ENCODE assay signal across 17 cellular contexts in genomic region chr1:22591576-22591975, GRCh38. TPM values are rescaled to one million over a fixed set of nuclear protein-coding genes. Genes with fewer than 3 reads are reported as not detected.
A peak's percentile ranks its signal among the peaks of the same experiment; 100 is the strongest.
DNase-seq lines count a peak whose midpoint lies in the region; TF ChIP-seq lines count a peak whose summit lies in the region.
"Had no signal": no experiment of that assay in that cellular context is flagged by ENCODE, and none has a peak within 500 bp of the region (broad histone marks: within the 10 kb centered on the region; RNA-seq: fewer than 3 reads in every experiment).

No MANE protein-coding gene starts in this region.

- peaks cover 2% of the 10 kb centered on the region for H3K27me3 Mint-ChIP-seq in endodermal cell (ENCODE audit: insufficient read depth)

- H3K9ac ChIP-seq in endodermal cell (ENCODE audit: extremely low read depth, low read length, poor library complexity, severe bottlenecking) = no peak overlapping the region
- H3K9ac ChIP-seq: BLaER1 treated with 17β-estradiol and CSF1 and Interleukin-3, amounts not matched to agents 10 nM and 100 nM had no signal

- H3K4me1 ChIP-seq in endodermal cell (ENCODE audit: control insufficient read depth, insufficient read depth, low read length) = no peaks in the 10 kb centered on the region
- H3K4me1 ChIP-seq in osteoblast (ENCODE audit: insufficient read depth, low read length) = no peaks in the 10 kb centered on the region

- H2AFZ ChIP-seq in osteoblast (ENCODE audit: low read length) = no peak overlapping the region

- H4K20me1 ChIP-seq in osteoblast (ENCODE audit: insufficient read depth, low read length) = no peaks in the 10 kb centered on the region

- TF ChIP-seq CTCF in endodermal cell (conservative IDR thresholded peaks at IDR 0.05) (no peak), osteoblast (IDR thresholded peaks at IDR 0.05; ENCODE audit: extremely low read depth, low read depth, low read length) (no peak)

- H3K27ac Mint-ChIP-seq in endodermal cell = peak overlapping the region; percentile 59
- H3K27ac Mint-ChIP-seq: CD4-positive, CD25-positive, alpha-beta regulatory T cell; HFFc6 had no signal

- no peaks in the 10 kb centered on the region for H3K27me3 ChIP-seq in endodermal cell (ENCODE audit: control insufficient read depth, insufficient read depth, low read length, poor library complexity, severe bottlenecking)
- H3K27me3 ChIP-seq in osteoblast (ENCODE audit: insufficient read depth, low read length) = peaks cover 24% of the 10 kb centered on the region
- H3K27me3 ChIP-seq: BLaER1 treated with 17β-estradiol and CSF1 and Interleukin-3, amounts not matched to agents 10 nM and 100 nM had no signal

- H3K9me3 ChIP-seq in endodermal cell (ENCODE audit: control insufficient read depth, low read length) = no peaks in the 10 kb centered on the region
- H3K9me3 ChIP-seq in osteoblast (ENCODE audit: low read depth, low read length) = no peaks in the 10 kb centered on the region
- H3K9me3 ChIP-seq: BLaER1 treated with 17β-estradiol and CSF1 and Interleukin-3, amounts not matched to agents 10 nM and 100 nM had no signal

- no peaks in the 10 kb centered on the region for H3K4me1 Mint-ChIP-seq in endodermal cell
- H3K4me1 Mint-ChIP-seq: CD4-positive, CD25-positive, alpha-beta regulatory T cell had no signal

- WGBS in endodermal cell (ENCODE audit: insufficient coverage in 1 of 2, insufficient read length in 1 of 2), 2 experiments = 79 to 82% methylated on average over 7 to 8 of the region's 8 CpGs

- H3K4me3 ChIP-seq in endodermal cell (ENCODE audit: low read length) = no peak overlapping the region
- H3K4me3 ChIP-seq in osteoblast (ENCODE audit: insufficient read depth, low read length) = no peak overlapping the region
- H3K4me3 ChIP-seq: BLaER1 treated with 17β-estradiol and CSF1 and Interleukin-3, amounts not matched to agents 10 nM and 100 nM had no signal

- no peak overlapping the region for H3K4me3 Mint-ChIP-seq in endodermal cell
- H3K4me3 Mint-ChIP-seq: CD4-positive, CD25-positive, alpha-beta regulatory T cell; HFFc6 had no signal

- H3K36me3 Mint-ChIP-seq in endodermal cell (ENCODE audit: low read depth) = no peaks in the 10 kb centered on the region
- H3K36me3 Mint-ChIP-seq: CD4-positive, CD25-positive, alpha-beta regulatory T cell had no signal

- no peak overlapping the region for H3K4me2 ChIP-seq in osteoblast (ENCODE audit: insufficient read depth, low read length)
- H3K4me2 ChIP-seq: BLaER1 treated with 17β-estradiol and CSF1 and Interleukin-3, amounts not matched to agents 10 nM and 100 nM had no signal

- no peaks in the 10 kb centered on the region for H3K9me3 Mint-ChIP-seq in endodermal cell
- H3K9me3 Mint-ChIP-seq: CD4-positive, CD25-positive, alpha-beta regulatory T cell; HFFc6 had no signal

- H3K36me3 ChIP-seq in endodermal cell (ENCODE audit: control insufficient read depth, insufficient read depth, low read length) = no peaks in the 10 kb centered on the region
- H3K36me3 ChIP-seq in osteoblast (ENCODE audit: insufficient read depth, low read length) = no peaks in the 10 kb centered on the region
- H3K36me3 ChIP-seq: BLaER1 treated with 17β-estradiol and CSF1 and Interleukin-3, amounts not matched to agents 10 nM and 100 nM had no signal

- DNase-seq in ELR (ENCODE audit: low read depth) (peak; percentile 9), NCI-H226 (peak; percentile 9), endodermal cell (no peak), osteoblast (ENCODE audit: insufficient read length, low spot score, missing footprints) (peak; percentile 83), NCI-H2107 (lab: John Stamatoyannopoulos, UW) (no peak), DMS79 treated with DMSO at 0.1 percent for 48 hours (lab: John Stamatoyannopoulos, UW) (no peak)
- no peak for DNase-seq in activated CD4-positive, alpha-beta T cell treated with anti-CD3 and anti-CD28 coated beads, Interleukin-2, amount 50 U/mL, for 4 hours
- DNase-seq: ACHN; CD4-positive, CD25-positive, alpha-beta regulatory T cell; GDM1; GOT3; HCEC 1CT; HFFc6; IMR-90 had no signal

- no peak overlapping the region for H3K27ac ChIP-seq in endodermal cell (ENCODE audit: low read depth, low read length)
- no peak overlapping the region for H3K27ac ChIP-seq in osteoblast (ENCODE audit: low read depth, low read length)
- H3K27ac ChIP-seq: BLaER1 treated with 17β-estradiol and CSF1 and Interleukin-3, amounts not matched to agents 10 nM and 100 nM; HL-60 had no signal

- H3K79me2 ChIP-seq in osteoblast (ENCODE audit: insufficient read depth, low read length) = no peaks in the 10 kb centered on the region

RNA-seq across cellular contexts. Expression of gene EPHA8, which starts 28.3 kb away (rescaled TPM):
- total RNA-seq in endodermal cell (1 to 10 TPM; 1.5 TPM), osteoblast (not detected in 2 replicates)
- 0.39 TPM for polyA plus RNA-seq in endodermal cell (2013, experiment 1 of 2)
- 0.29 TPM for polyA plus RNA-seq in endodermal cell (2013, experiment 2 of 2)
- total RNA-seq: A172; CD4-positive, CD25-positive, alpha-beta regulatory T cell; HFFc6; IMR-90 had no signal
- polyA plus RNA-seq: CD4-positive, CD25-positive, alpha-beta regulatory T cell; IMR-90 had no signal

RNA-seq across cellular contexts. Expression of gene C1QA, which starts 44.9 kb away (rescaled TPM):
- total RNA-seq in endodermal cell (not detected), osteoblast (1.1 TPM in 1 of 2 replicates, not detected in the other)
- not detected for polyA plus RNA-seq in endodermal cell (2013, experiment 1 of 2)
- polyA plus RNA-seq in endodermal cell (2013, experiment 2 of 2) = not detected
- total RNA-seq: A172; CD4-positive, CD25-positive, alpha-beta regulatory T cell; HFFc6; IMR-90 had no signal
- polyA plus RNA-seq: CD4-positive, CD25-positive, alpha-beta regulatory T cell; IMR-90 had no signal

RNA-seq across cellular contexts. Expression of gene C1QC, which starts 51.9 kb away (rescaled TPM):
- total RNA-seq in endodermal cell = not detected
- not detected for polyA plus RNA-seq in endodermal cell (2013, experiment 1 of 2)
- polyA plus RNA-seq in endodermal cell (2013, experiment 2 of 2) = not detected
- total RNA-seq in osteoblast = 2.2 TPM in 1 of 2 replicates, not detected in the other
- total RNA-seq: A172; CD4-positive, CD25-positive, alpha-beta regulatory T cell; HFFc6; IMR-90 had no signal
- polyA plus RNA-seq: CD4-positive, CD25-positive, alpha-beta regulatory T cell; IMR-90 had no signal

Comparison
In these comparisons a context has a peak if more than half of its experiments do, and no peak if none do; other contexts are left out.
1. DNase-seq: peak in ELR (single experiment), NCI-H226 (single experiment) and osteoblast (single experiment); none in endodermal cell (single experiment), NCI-H2107 (single experiment), DMS79 treated with DMSO at 0.1 percent for 48 hours (single experiment) and activated CD4-positive, alpha-beta T cell treated with anti-CD3 and anti-CD28 coated beads, Interleukin-2, amount 50 U/mL, for 4 hours (0 of 2).